15 cellular contexts compared by ENCODE assay signal in the genomic region with DNA sequence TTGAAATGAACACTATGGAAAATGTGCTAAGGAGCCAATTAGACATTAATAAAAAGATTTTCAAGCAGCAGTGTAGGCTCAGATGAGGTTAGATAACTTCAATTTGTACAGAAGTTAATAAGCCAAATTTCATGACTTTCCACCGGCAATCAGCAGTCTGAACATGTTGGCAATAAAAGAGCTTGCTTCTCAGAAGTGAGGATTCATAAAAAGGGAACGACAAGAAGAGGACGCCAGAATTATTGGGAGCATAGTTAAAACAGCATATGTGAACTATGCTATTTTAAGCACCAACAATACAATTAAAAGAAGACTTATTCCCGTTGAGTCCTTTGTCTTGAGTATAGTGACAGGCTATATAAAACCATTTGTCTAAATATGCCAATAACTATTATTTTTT.
"Had no signal": no experiment of that assay in that cellular context is flagged by ENCODE, and none has a peak within 500 bp of the region (broad histone marks: within the 10 kb centered on the region; RNA-seq: fewer than 3 reads in every experiment).

No MANE protein-coding gene starts in this region.

- DNase-seq: dermis blood vessel endothelial cell; dorsolateral prefrontal cortex; effector CD4-positive, alpha-beta T cell; effector memory CD4-positive, alpha-beta T cell; foreskin keratinocyte; head of caudate nucleus; heart right ventricle; hippocampal formation; left cardiac atrium; left lung; left ventricle myocardium superior; lower lobe of right lung; mesenchymal stem cell; mucosa of descending colon had no signal

- ATAC-seq: foreskin keratinocyte, gastroesophageal sphincter, heart right ventricle, left cardiac atrium, left lung, left ventricle myocardium superior, lower lobe of right lung, mucosa of descending colon had no signal
